In genomic region chr9:130932220-130933069, GRCh38 we compare ENCODE assay signal across 1 cellular context.
TF ChIP-seq lines count a peak whose summit lies in the region.

No MANE protein-coding gene starts in this region.

TF ChIP-seq in GM12878, 131 proteins besides CTCF, POLR2A, EP300 and RAD21:
- TF ChIP-seq NR2C1 (IDR thresholded peaks at IDR 0.05) (no peak), RELB (IDR thresholded peaks at IDR 0.05; ENCODE audit: low read depth) (no peak), SP1 (IDR thresholded peaks at IDR 0.05; ENCODE audit: low read depth, low read length) (no peak), TCF12 (IDR thresholded peaks at IDR 0.05; ENCODE audit: low read depth, low read length) (no peak)
TF ChIP-seq in GM12878: peak in this region for 0.
